8 cellular contexts compared by ENCODE assay signal in genomic region chr4:82371398-82371972, GRCh38. TPM values are rescaled to one million over a fixed set of nuclear protein-coding genes. Genes with fewer than 3 reads are reported as not detected.
DNase-seq lines count a peak whose midpoint lies in the region; ATAC-seq lines count a peak whose summit lies in the region.

No MANE protein-coding gene starts in this region.

- H3K27ac Mint-ChIP-seq in CD4-positive, CD25-positive, alpha-beta regulatory T cell, result peak overlapping the region; percentile 60 to 100 (median 98)
- H3K27ac Mint-ChIP-seq in central memory CD8-positive, alpha-beta T cell (ENCODE audit: low read depth), result peak overlapping the region; percentile 97

- H3K4me1 ChIP-seq in CD4-positive, CD25-positive, alpha-beta regulatory T cell (ENCODE audit: control insufficient read depth, insufficient read depth, low read length, poor library complexity, severe bottlenecking), result peaks cover 70% of the 10 kb centered on the region
- H3K4me1 ChIP-seq in mucosa of stomach (ENCODE audit: control insufficient read depth, insufficient read depth, low read length), result peaks cover 29% of the 10 kb centered on the region

- H3K27me3 Mint-ChIP-seq in CD4-positive, CD25-positive, alpha-beta regulatory T cell, result peaks cover 8% of the 10 kb centered on the region
- no peaks in the 10 kb centered on the region for H3K27me3 Mint-ChIP-seq in central memory CD8-positive, alpha-beta T cell

- peaks cover 21% of the 10 kb centered on the region for H3K36me3 ChIP-seq in CD4-positive, CD25-positive, alpha-beta regulatory T cell (ENCODE audit: control insufficient read depth, insufficient read depth, low read length)
- peaks cover 66% of the 10 kb centered on the region for H3K36me3 ChIP-seq in KOPT-K1 (ENCODE audit: insufficient read depth, low read length)
- H3K36me3 ChIP-seq in mucosa of stomach (ENCODE audit: control insufficient read depth, insufficient read depth, low read length), result no peaks in the 10 kb centered on the region

- peak overlapping the region; percentile 98 for H3K27ac ChIP-seq in CD4-positive, CD25-positive, alpha-beta regulatory T cell (ENCODE audit: insufficient read depth, low read length, poor library complexity, severe bottlenecking)
- H3K27ac ChIP-seq in KOPT-K1 (ENCODE audit: low read depth, low read length, poor library complexity, severe bottlenecking), result peak overlapping the region; percentile 92

- peak overlapping the region; percentile 98 to 100 (median 99) for H3K4me3 Mint-ChIP-seq in CD4-positive, CD25-positive, alpha-beta regulatory T cell
- peak overlapping the region; percentile 93 for H3K4me3 Mint-ChIP-seq in central memory CD8-positive, alpha-beta T cell

- H3K9me3 Mint-ChIP-seq in CD4-positive, CD25-positive, alpha-beta regulatory T cell, result no peaks in the 10 kb centered on the region
- H3K9me3 Mint-ChIP-seq in central memory CD8-positive, alpha-beta T cell, result no peaks in the 10 kb centered on the region

- peaks cover 42 to 81% (median 60%) of the 10 kb centered on the region in 4 donors for H3K4me1 Mint-ChIP-seq in CD4-positive, CD25-positive, alpha-beta regulatory T cell
- peaks cover 62% of the 10 kb centered on the region for H3K4me1 Mint-ChIP-seq in central memory CD8-positive, alpha-beta T cell

- peak in 1 of 3 donors; percentile 36 for DNase-seq in CD4-positive, CD25-positive, alpha-beta regulatory T cell
- DNase-seq in central memory CD8-positive, alpha-beta T cell (ENCODE audit: low spot score in 2 of 2), result no peak
- DNase-seq in iPS-NIHi7 (ENCODE audit: extremely low spot score), result no peak
- no peak for DNase-seq in H4 (ENCODE audit: low spot score)
- no peak for DNase-seq in amygdala (lab: John Stamatoyannopoulos, UW)

- no peaks in the 10 kb centered on the region for H3K27me3 ChIP-seq in CD4-positive, CD25-positive, alpha-beta regulatory T cell (ENCODE audit: control insufficient read depth, insufficient read depth, low read length)
- no peaks in the 10 kb centered on the region for H3K27me3 ChIP-seq in mucosa of stomach (ENCODE audit: control insufficient read depth, insufficient read depth, low read length)

- peak overlapping the region; percentile 96 for H3K9ac ChIP-seq in mucosa of stomach (ENCODE audit: low read length)

- H3K4me3 ChIP-seq in CD4-positive, CD25-positive, alpha-beta regulatory T cell (ENCODE audit: low read depth, low read length), result peak overlapping the region; percentile 100
- peak overlapping the region; percentile 52 for H3K4me3 ChIP-seq in mucosa of stomach (ENCODE audit: low read length)

- H3K36me3 Mint-ChIP-seq in CD4-positive, CD25-positive, alpha-beta regulatory T cell, result peaks cover 31% of the 10 kb centered on the region
- H3K36me3 Mint-ChIP-seq in central memory CD8-positive, alpha-beta T cell (ENCODE audit: insufficient read depth), result peaks cover 60% of the 10 kb centered on the region

- no peaks in the 10 kb centered on the region for H3K9me3 ChIP-seq in CD4-positive, CD25-positive, alpha-beta regulatory T cell (ENCODE audit: control insufficient read depth in 2 of 2, low read length in 2 of 2)
- H3K9me3 ChIP-seq in KOPT-K1 (ENCODE audit: insufficient read depth, low read length, poor library complexity, severe bottlenecking) (no peaks in the 10 kb centered on the region), mucosa of stomach (ENCODE audit: control insufficient read depth, low read length) (no peaks in the 10 kb centered on the region)

- ATAC-seq in CD4-positive, CD25-positive, alpha-beta regulatory T cell (ENCODE audit: low read depth in 2 of 2), result no peak
- ATAC-seq in central memory CD8-positive, alpha-beta T cell (replicated peaks; ENCODE audit: extremely low read depth, poor library complexity, severe bottlenecking), result no peak
- ATAC-seq in GM21786 (IDR thresholded peaks at IDR 0.05; ENCODE audit: unreplicated experiment), result no peak

RNA-seq across cellular contexts. Expression of gene HNRNPD, which starts 2.3 kb away (rescaled TPM):
- 270 TPM for total RNA-seq in CD4-positive, CD25-positive, alpha-beta regulatory T cell
- 100 to 1,000 TPM; 193 to 210 (median 202) TPM for polyA plus RNA-seq in CD4-positive, CD25-positive, alpha-beta regulatory T cell
- total RNA-seq in H4 (2014; rRNA removed; shearing (Covaris generic)), result 38.7 and 39.2 TPM in 2 replicates

RNA-seq across cellular contexts. Expression of gene HNRNPDL, which starts 58.8 kb away (rescaled TPM):
- 337 TPM for total RNA-seq in CD4-positive, CD25-positive, alpha-beta regulatory T cell
- 100 to 1,000 TPM; 142 to 186 (median 168) TPM for polyA plus RNA-seq in CD4-positive, CD25-positive, alpha-beta regulatory T cell
- total RNA-seq in H4 (2014; rRNA removed; shearing (Covaris generic)), result 321 and 330 TPM in 2 replicates

RNA-seq across cellular contexts. Expression of gene ENOPH1, which starts 58.9 kb away (rescaled TPM):
- total RNA-seq in CD4-positive, CD25-positive, alpha-beta regulatory T cell, result 26.7 TPM
- 10 to 100 TPM; 47.1 to 48.7 (median 47.8) TPM for polyA plus RNA-seq in CD4-positive, CD25-positive, alpha-beta regulatory T cell
- total RNA-seq in H4 (2014; rRNA removed; shearing (Covaris generic)), result 58.8 and 70.2 TPM in 2 replicates
